20 cellular contexts compared by ENCODE assay signal in the genomic region with DNA sequence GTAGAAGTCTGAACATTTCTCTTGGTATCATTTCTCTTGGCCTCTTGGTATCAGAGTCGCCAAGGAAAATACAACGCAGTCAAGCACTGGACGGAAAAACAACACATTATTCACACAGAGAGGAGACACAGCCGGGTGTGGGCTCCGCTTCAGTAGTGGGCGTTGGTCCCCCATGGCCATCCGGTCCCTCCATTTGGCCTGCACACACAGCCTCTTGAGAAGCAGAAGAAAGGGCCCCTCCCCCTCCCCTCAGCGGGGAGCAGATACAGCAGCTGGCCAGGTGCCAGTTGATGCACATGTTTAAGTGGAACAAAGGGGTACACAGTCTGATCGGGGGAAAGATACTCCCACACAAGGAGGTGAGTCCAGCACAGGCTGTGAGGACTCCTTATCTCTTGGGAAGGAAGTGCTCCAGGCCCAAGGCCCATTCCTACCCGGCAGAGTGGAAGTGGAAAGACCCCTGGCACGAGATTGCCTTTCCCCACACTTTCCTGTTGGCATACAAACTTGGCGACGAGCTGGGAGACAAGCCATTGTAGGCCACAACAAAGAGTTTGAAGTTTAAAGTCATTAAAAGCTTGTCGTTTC.
"Had no signal": no experiment of that assay in that cellular context is flagged by ENCODE, and none has a peak within 500 bp of the region (broad histone marks: within the 10 kb centered on the region; RNA-seq: fewer than 3 reads in every experiment).

No MANE protein-coding gene starts in this region.

- H3K36me3 Mint-ChIP-seq: type B pancreatic cell had no signal

- H3K27ac Mint-ChIP-seq: memory B cell, mesothelial cell of epicardium, natural killer cell, type B pancreatic cell had no signal

- H3K4me1 ChIP-seq: gastrocnemius medialis, lower lobe of right lung, suprapubic skin, uterus had no signal

- DNase-seq: effector memory CD4-positive, alpha-beta T cell; gastrocnemius medialis; glutamatergic neuron; islet precursor cell; left ventricle myocardium inferior; lower lobe of right lung; natural killer cell; sigmoid colon; small intestine; stimulated activated CD4-positive, alpha-beta T cell treated with anti-CD3 and anti-CD28 coated beads, Interleukin-2, amount 100 ng/mL, for 48 hours; stimulated activated naive CD8-positive, alpha-beta T cell treated with anti-CD3 and anti-CD28 coated beads, Interleukin-15, Interleukin-2, amounts not matched to agents 100 U/mL and 50 U/mL, for 24 hours; thyroid gland had no signal

- H3K27ac ChIP-seq: esophagus muscularis mucosa, gastrocnemius medialis, left ventricle myocardium inferior, lower lobe of right lung, sigmoid colon, suprapubic skin, thyroid gland, uterus had no signal

- H3K9me3 ChIP-seq: gastrocnemius medialis, lower lobe of right lung, suprapubic skin, thyroid gland, uterus had no signal

- H3K4me3 ChIP-seq: thyroid gland, uterus had no signal

- H3K36me3 ChIP-seq: esophagus muscularis mucosa, gastrocnemius medialis, left ventricle myocardium inferior, lower lobe of right lung, sigmoid colon, suprapubic skin, thyroid gland, uterus had no signal

- H3K4me3 Mint-ChIP-seq: mesothelial cell of epicardium, natural killer cell, neural crest cell, type B pancreatic cell had no signal

- H3K27me3 Mint-ChIP-seq: type B pancreatic cell had no signal

- ATAC-seq: gastrocnemius medialis; natural killer cell; stimulated activated naive CD8-positive, alpha-beta T cell treated with anti-CD3 and anti-CD28 coated beads, Interleukin-15, Interleukin-2, amounts not matched to agents 100 U/mL and 50 U/mL, for 24 hours had no signal

- H3K4me1 Mint-ChIP-seq: mesothelial cell of epicardium, natural killer cell, neural crest cell had no signal

- FAIRE-seq: endometrium, small intestine had no signal
